3 cellular contexts compared by ENCODE assay signal in genomic region chr3:115845986-115846385, GRCh38.
"Had no signal": no experiment of that assay in that cellular context is flagged by ENCODE, and none has a peak within 500 bp of the region (broad histone marks: within the 10 kb centered on the region; RNA-seq: fewer than 3 reads in every experiment).

No MANE protein-coding gene starts in this region.

- DNase-seq: H9, HCEC 1CT, IMR-90 had no signal
